ENCODE assay signal across 31 cellular contexts in the genomic region with DNA sequence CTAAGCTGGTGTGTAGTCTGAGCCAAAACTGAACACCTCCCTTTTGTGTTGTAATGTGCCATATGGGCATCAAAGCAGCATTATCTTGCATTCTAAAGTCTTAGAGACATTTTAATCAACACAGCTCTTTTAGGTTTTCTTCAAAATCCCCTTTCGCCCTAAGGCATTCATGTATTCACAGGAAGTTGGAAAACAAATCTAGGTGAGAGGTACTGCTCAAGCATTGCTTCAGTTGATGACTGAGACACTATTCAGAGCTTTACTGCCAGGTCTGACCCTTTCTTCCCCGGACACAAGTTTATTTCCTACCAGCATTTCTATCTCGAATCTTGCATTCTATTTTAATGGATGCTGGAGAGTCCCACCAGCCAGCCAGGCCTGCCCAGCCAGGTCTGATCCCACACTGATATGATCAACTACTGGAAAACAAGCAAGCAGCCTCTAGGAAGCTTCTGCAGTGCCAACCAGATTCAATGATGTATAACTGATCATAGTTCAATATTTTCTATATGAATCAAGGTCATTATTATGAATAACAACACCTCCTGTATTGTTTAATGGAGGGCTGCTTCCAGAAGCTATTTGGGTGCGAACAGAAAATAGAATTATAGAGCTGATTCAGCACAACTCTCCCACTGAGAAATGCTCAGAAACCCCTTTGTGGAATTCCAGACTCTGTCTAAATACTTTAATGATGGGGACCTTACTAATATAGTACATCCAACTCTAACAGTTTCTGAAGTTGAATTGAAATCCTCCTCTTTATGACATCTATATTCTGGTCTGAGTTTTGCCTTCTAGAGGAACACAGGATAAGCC.
"Had no signal": no experiment of that assay in that cellular context is flagged by ENCODE, and none has a peak within 500 bp of the region (broad histone marks: within the 10 kb centered on the region; RNA-seq: fewer than 3 reads in every experiment).

No MANE protein-coding gene starts in this region.

- H3K27ac ChIP-seq: breast epithelium, colonic mucosa, gastrocnemius medialis, hepatocyte, neural progenitor cell, spleen, tibial nerve, WERI-Rb-1 had no signal

- H3K9me3 Mint-ChIP-seq: activated CD4-positive, alpha-beta memory T cell treated with anti-CD3 and anti-CD28 coated beads, Interleukin-2, amount 10 ng/mL, durations not matched to agents 7 days and 5 days; activated CD4-positive, alpha-beta T cell treated with anti-CD3 and anti-CD28 coated beads, Interleukin-2, amount 10 ng/mL, durations not matched to agents 24 days and 14 days; activated naive CD8-positive, alpha-beta T cell treated with anti-CD3 and anti-CD28 coated beads, Interleukin-2, amount 50 U/mL, for 24 hours; activated T-cell treated with anti-CD3 and anti-CD28 coated beads, Interleukin-2, amount 50 U/mL, for 24 hours; T-helper 1 cell treated with Interleukin-12 subunit alpha and Interleukin-12 subunit beta and Interleukin-4 antibody, amounts not matched to agents 30 μg/mL and 1 μg/mL, for 36 hours had no signal

- H3K4me1 ChIP-seq: breast epithelium, colonic mucosa, neural progenitor cell had no signal

- H3K36me3 ChIP-seq: breast epithelium, colonic mucosa, gastrocnemius medialis, neural progenitor cell, spleen, tibial nerve had no signal

- H3K4me2 ChIP-seq: hepatocyte, neural progenitor cell had no signal

- H3K4me3 ChIP-seq: breast epithelium, colonic mucosa, gastrocnemius medialis, hepatocyte, neural progenitor cell, spleen, tibial nerve had no signal

- H3K27ac Mint-ChIP-seq: activated CD4-positive, alpha-beta memory T cell treated with anti-CD3 and anti-CD28 coated beads, Interleukin-2, amount 10 ng/mL, durations not matched to agents 7 days and 5 days; activated CD4-positive, alpha-beta T cell treated with anti-CD3 and anti-CD28 coated beads, Interleukin-2, amount 10 ng/mL, durations not matched to agents 24 days and 14 days; activated naive CD8-positive, alpha-beta T cell treated with anti-CD3 and anti-CD28 coated beads, Interleukin-2, amount 50 U/mL, for 24 hours; activated T-cell treated with anti-CD3 and anti-CD28 coated beads, Interleukin-2, amount 50 U/mL, for 24 hours; mesothelial cell of epicardium; neural progenitor cell; T-helper 1 cell treated with Interleukin-12 subunit alpha and Interleukin-12 subunit beta and Interleukin-4 antibody, amounts not matched to agents 30 μg/mL and 1 μg/mL, for 36 hours had no signal

- ATAC-seq: activated naive CD8-positive, alpha-beta T cell treated with anti-CD3 and anti-CD28 coated beads, Interleukin-2, amount 50 U/mL, for 24 hours; gastrocnemius medialis; left cardiac atrium; left ventricle myocardium superior; naive thymus-derived CD4-positive, alpha-beta T cell; right cardiac atrium had no signal

- FAIRE-seq: endometrium had no signal

- H3K36me3 Mint-ChIP-seq: mesothelial cell of epicardium; naive thymus-derived CD4-positive, alpha-beta T cell; neural progenitor cell had no signal

- DNase-seq: activated CD4-positive, alpha-beta memory T cell treated with anti-CD3 and anti-CD28 coated beads, Interleukin-2, amount 10 ng/mL, durations not matched to agents 7 days and 5 days; activated CD4-positive, alpha-beta T cell treated with anti-CD3 and anti-CD28 coated beads, Interleukin-2, amount 10 ng/mL, durations not matched to agents 24 days and 14 days; activated CD4-positive, CD25-positive, alpha-beta regulatory T cell treated with anti-CD3 and anti-CD28 coated beads, Interleukin-2, amount 50 U/mL, for 72 hours; activated CD8-positive, alpha-beta memory T cell treated with anti-CD3 and anti-CD28 coated beads, Interleukin-2, amount 50 U/mL, for 48 hours; activated gamma-delta T cell treated with Interleukin-2 at 50 U/mL for 16 hours; activated naive CD4-positive, alpha-beta T cell treated with anti-CD3 and anti-CD28 coated beads, Interleukin-2, amount 50 U/mL, for 16 hours; activated naive CD8-positive, alpha-beta T cell treated with anti-CD3 and anti-CD28 coated beads, Interleukin-2, amount 50 U/mL, for 24 hours; activated T-cell treated with anti-CD3 and anti-CD28 coated beads, Interleukin-2, amount 50 U/mL, for 24 hours; amygdala; colonic mucosa; effector CD8-positive, alpha-beta T cell; gastrocnemius medialis; islet precursor cell; left cardiac atrium; left ventricle myocardium superior; naive thymus-derived CD4-positive, alpha-beta T cell; occipital lobe; posterior cingulate gyrus; right cardiac atrium; spleen; stimulated activated CD4-positive, alpha-beta T cell treated with anti-CD3 and anti-CD28 coated beads, Interleukin-2, amount 100 ng/mL, for 48 hours; stimulated activated naive CD4-positive, alpha-beta T cell treated with Interleukin-2 at 50 U/mL for 16 hours; T1000; WERI-Rb-1 had no signal

- H3K4me3 Mint-ChIP-seq: activated CD4-positive, alpha-beta memory T cell treated with anti-CD3 and anti-CD28 coated beads, Interleukin-2, amount 10 ng/mL, durations not matched to agents 7 days and 5 days; activated CD4-positive, alpha-beta T cell treated with anti-CD3 and anti-CD28 coated beads, Interleukin-2, amount 10 ng/mL, durations not matched to agents 24 days and 14 days; activated naive CD8-positive, alpha-beta T cell treated with anti-CD3 and anti-CD28 coated beads, Interleukin-2, amount 50 U/mL, for 24 hours; activated T-cell treated with anti-CD3 and anti-CD28 coated beads, Interleukin-2, amount 50 U/mL, for 24 hours; mesothelial cell of epicardium; naive thymus-derived CD4-positive, alpha-beta T cell; neural progenitor cell; T-helper 1 cell treated with Interleukin-12 subunit alpha and Interleukin-12 subunit beta and Interleukin-4 antibody, amounts not matched to agents 30 μg/mL and 1 μg/mL, for 36 hours had no signal

- H3K27me3 Mint-ChIP-seq: activated naive CD8-positive, alpha-beta T cell treated with anti-CD3 and anti-CD28 coated beads, Interleukin-2, amount 50 U/mL, for 24 hours had no signal

- H3K4me1 Mint-ChIP-seq: mesothelial cell of epicardium had no signal

- H3K27me3 ChIP-seq: breast epithelium, colonic mucosa, gastrocnemius medialis, hepatocyte, spleen, tibial nerve had no signal

- H3K9me3 ChIP-seq: breast epithelium, colonic mucosa, gastrocnemius medialis, spleen, tibial nerve had no signal

- H3K9ac ChIP-seq: neural progenitor cell had no signal

- H2AFZ ChIP-seq: hepatocyte, neural progenitor cell had no signal
